1 cellular context compared by ENCODE assay signal in genomic region chr2:137521653-137522052, GRCh38.
TF ChIP-seq lines count a peak whose summit lies in the region.

No MANE protein-coding gene starts in this region.

TF ChIP-seq in GM23338, 12 proteins besides CTCF, POLR2A, EP300 and RAD21 (continued from another document):
- TF ChIP-seq, protein P1, sequence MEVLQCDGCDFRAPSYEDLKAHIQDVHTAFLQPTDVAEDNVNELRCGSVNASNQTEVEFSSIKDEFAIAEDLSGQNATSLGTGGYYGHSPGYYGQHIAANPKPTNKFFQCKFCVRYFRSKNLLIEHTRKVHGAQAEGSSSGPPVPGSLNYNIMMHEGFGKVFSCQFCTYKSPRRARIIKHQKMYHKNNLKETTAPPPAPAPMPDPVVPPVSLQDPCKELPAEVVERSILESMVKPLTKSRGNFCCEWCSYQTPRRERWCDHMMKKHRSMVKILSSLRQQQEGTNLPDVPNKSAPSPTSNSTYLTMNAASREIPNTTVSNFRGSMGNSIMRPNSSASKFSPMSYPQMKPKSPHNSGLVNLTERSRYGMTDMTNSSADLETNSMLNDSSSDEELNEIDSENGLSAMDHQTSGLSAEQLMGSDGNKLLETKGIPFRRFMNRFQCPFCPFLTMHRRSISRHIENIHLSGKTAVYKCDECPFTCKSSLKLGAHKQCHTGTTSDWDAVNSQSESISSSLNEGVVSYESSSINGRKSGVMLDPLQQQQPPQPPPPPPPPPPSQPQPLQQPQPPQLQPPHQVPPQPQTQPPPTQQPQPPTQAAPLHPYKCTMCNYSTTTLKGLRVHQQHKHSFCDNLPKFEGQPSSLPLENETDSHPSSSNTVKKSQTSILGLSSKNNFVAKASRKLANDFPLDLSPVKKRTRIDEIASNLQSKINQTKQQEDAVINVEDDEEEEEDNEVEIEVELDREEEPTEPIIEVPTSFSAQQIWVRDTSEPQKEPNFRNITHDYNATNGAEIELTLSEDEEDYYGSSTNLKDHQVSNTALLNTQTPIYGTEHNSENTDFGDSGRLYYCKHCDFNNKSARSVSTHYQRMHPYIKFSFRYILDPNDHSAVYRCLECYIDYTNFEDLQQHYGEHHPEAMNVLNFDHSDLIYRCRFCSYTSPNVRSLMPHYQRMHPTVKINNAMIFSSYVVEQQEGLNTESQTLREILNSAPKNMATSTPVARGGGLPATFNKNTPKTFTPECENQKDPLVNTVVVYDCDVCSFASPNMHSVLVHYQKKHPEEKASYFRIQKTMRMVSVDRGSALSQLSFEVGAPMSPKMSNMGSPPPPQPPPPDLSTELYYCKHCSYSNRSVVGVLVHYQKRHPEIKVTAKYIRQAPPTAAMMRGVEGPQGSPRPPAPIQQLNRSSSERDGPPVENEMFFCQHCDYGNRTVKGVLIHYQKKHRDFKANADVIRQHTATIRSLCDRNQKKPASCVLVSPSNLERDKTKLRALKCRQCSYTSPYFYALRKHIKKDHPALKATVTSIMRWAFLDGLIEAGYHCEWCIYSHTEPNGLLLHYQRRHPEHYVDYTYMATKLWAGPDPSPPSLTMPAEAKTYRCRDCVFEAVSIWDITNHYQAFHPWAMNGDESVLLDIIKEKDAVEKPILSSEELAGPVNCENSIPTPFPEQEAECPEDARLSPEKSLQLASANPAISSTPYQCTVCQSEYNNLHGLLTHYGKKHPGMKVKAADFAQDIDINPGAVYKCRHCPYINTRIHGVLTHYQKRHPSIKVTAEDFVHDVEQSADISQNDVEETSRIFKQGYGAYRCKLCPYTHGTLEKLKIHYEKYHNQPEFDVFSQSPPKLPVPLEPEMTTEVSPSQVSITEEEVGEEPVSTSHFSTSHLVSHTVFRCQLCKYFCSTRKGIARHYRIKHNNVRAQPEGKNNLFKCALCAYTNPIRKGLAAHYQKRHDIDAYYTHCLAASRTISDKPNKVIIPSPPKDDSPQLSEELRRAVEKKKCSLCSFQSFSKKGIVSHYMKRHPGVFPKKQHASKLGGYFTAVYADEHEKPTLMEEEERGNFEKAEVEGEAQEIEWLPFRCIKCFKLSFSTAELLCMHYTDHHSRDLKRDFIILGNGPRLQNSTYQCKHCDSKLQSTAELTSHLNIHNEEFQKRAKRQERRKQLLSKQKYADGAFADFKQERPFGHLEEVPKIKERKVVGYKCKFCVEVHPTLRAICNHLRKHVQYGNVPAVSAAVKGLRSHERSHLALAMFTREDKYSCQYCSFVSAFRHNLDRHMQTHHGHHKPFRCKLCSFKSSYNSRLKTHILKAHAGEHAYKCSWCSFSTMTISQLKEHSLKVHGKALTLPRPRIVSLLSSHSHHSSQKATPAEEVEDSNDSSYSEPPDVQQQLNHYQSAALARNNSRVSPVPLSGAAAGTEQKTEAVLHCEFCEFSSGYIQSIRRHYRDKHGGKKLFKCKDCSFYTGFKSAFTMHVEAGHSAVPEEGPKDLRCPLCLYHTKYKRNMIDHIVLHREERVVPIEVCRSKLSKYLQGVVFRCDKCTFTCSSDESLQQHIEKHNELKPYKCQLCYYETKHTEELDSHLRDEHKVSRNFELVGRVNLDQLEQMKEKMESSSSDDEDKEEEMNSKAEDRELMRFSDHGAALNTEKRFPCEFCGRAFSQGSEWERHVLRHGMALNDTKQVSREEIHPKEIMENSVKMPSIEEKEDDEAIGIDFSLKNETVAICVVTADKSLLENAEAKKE (CRISPR knock-in tag; IDR thresholded peaks at IDR 0.05) = no peak
- TF ChIP-seq, protein P2, sequence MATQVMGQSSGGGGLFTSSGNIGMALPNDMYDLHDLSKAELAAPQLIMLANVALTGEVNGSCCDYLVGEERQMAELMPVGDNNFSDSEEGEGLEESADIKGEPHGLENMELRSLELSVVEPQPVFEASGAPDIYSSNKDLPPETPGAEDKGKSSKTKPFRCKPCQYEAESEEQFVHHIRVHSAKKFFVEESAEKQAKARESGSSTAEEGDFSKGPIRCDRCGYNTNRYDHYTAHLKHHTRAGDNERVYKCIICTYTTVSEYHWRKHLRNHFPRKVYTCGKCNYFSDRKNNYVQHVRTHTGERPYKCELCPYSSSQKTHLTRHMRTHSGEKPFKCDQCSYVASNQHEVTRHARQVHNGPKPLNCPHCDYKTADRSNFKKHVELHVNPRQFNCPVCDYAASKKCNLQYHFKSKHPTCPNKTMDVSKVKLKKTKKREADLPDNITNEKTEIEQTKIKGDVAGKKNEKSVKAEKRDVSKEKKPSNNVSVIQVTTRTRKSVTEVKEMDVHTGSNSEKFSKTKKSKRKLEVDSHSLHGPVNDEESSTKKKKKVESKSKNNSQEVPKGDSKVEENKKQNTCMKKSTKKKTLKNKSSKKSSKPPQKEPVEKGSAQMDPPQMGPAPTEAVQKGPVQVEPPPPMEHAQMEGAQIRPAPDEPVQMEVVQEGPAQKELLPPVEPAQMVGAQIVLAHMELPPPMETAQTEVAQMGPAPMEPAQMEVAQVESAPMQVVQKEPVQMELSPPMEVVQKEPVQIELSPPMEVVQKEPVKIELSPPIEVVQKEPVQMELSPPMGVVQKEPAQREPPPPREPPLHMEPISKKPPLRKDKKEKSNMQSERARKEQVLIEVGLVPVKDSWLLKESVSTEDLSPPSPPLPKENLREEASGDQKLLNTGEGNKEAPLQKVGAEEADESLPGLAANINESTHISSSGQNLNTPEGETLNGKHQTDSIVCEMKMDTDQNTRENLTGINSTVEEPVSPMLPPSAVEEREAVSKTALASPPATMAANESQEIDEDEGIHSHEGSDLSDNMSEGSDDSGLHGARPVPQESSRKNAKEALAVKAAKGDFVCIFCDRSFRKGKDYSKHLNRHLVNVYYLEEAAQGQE (IDR thresholded peaks at IDR 0.05; ENCODE audit: unreplicated experiment) = no peak
- TF ChIP-seq EZH2phosphoT487 (IDR thresholded peaks at IDR 0.05; ENCODE audit: unreplicated experiment) (no peak), ZNF114 (CRISPR knock-in tag; IDR thresholded peaks at IDR 0.05) (no peak)
